Comparison of ENCODE assay signal across 1 cellular context in the genomic region with DNA sequence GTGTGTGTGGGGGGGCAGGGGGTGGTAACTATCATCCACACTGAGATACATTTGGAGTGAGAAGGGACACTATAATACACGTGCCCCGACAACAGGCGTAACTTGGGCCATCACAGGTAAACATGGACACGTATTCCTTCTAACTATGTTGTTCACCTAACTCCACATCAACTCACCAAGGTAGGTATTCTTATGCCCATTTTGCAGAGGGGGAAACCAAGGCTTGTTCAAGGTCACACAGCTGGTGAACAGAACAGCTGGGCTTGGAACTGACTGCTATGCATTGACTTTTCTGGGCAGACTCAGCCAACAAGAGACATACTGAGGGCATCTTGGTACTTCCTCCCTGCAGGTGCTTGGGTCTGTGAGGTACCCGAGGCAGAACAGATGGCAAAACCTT.
TF ChIP-seq lines count a peak whose summit lies in the region.

No MANE protein-coding gene starts in this region.

TF ChIP-seq in K562, 482 proteins besides CTCF, POLR2A, EP300 and RAD21:
- peak; percentile 34 for TF ChIP-seq RBM25 (IDR thresholded peaks at IDR 0.05; ENCODE audit: low read depth, low read length, severe bottlenecking)
- peak; percentile 54; the same call in 1 of the 2 replicates for TF ChIP-seq ESRRA (IDR thresholded peaks at IDR 0.05; ENCODE audit: borderline replicate concordance, low read depth)
- TF ChIP-seq ZNF324 (CRISPR knock-in tag; IDR thresholded peaks at IDR 0.05), result no peak
